In genomic region chr18:35500113-35500512, GRCh38 we compare ENCODE assay signal across 17 cellular contexts. TPM values are rescaled to one million over a fixed set of nuclear protein-coding genes. Genes with fewer than 3 reads are reported as not detected.
DNase-seq lines count a peak whose midpoint lies in the region; ATAC-seq, FAIRE-seq and TF ChIP-seq lines count a peak whose summit lies in the region.
"Had no signal": no experiment of that assay in that cellular context is flagged by ENCODE, and none has a peak within 500 bp of the region (broad histone marks: within the 10 kb centered on the region; RNA-seq: fewer than 3 reads in every experiment).

No MANE protein-coding gene starts in this region.

- POLR2A ChIA-PET in A673 (lab: Charles Lee; ENCODE audit: low non-redundant PET) (no interaction called here), activated B cell treated with CpG ODN at 0.5 μM for 24 hours (lab: Charles Lee) (interaction anchor here (0.7 to 1.2 kb wide), 2 partner anchors 104 to 117 kb away, joined by 3 read pairs; no protein-coding TSS in a partner anchor)

- no peak overlapping the region for H3K4me2 ChIP-seq in keratinocyte (ENCODE audit: control insufficient read depth, extremely low read depth, insufficient read depth, low read depth, low read length)

- H3K36me3 Mint-ChIP-seq in activated B cell treated with CpG ODN at 0.5 μM for 24 hours (ENCODE audit: low read depth) = peaks cover 10% of the 10 kb centered on the region

- TF ChIP-seq CTCF in A673 (conservative IDR thresholded peaks at IDR 0.05; ENCODE audit: low read depth, low read length) (no peak), activated B cell treated with CpG ODN at 0.5 μM for 24 hours (IDR thresholded peaks at IDR 0.05) (no peak), keratinocyte (optimal IDR thresholded peaks at IDR 0.05 in 1 of 3, IDR thresholded peaks at IDR 0.05 in 1 of 3, conservative IDR thresholded peaks at IDR 0.05 in 1 of 3; ENCODE audit: extremely low read depth in 1 of 3, insufficient read depth in 2 of 3, low read length in 3 of 3) (no peak)

- dilution Hi-C loops in keratinocyte (cut with MboI; ENCODE audit: extremely low pct_ligation_motif_present, low sequenced_read_pairs) = no loop called here

- H3K27ac ChIP-seq in A673 (ENCODE audit: low read depth, low read length, poor library complexity, severe bottlenecking) (no peak overlapping the region), keratinocyte (ENCODE audit: control insufficient read depth, insufficient read depth, low read length) (no peak overlapping the region)
- H3K27ac ChIP-seq: SK-N-MC had no signal

- BruUV-seq in A673 (replicated peaks; lab: Mats Ljungman, UMichigan) = no TSS peak

- no peaks in the 10 kb centered on the region for H3K9me1 ChIP-seq in keratinocyte (ENCODE audit: control insufficient read depth, extremely low read depth, insufficient read depth, low read length)

- peak overlapping the region; percentile 22 for H3K27ac Mint-ChIP-seq in activated B cell treated with CpG ODN at 0.5 μM for 24 hours
- H3K27ac Mint-ChIP-seq: B cell had no signal

- no peaks in the 10 kb centered on the region for H3K27me3 Mint-ChIP-seq in activated B cell treated with CpG ODN at 0.5 μM for 24 hours
- H3K27me3 Mint-ChIP-seq: B cell had no signal

- FAIRE-seq in keratinocyte (lab: Jason Lieb, UNC) = no peak
- FAIRE-seq: H54 had no signal

- ATAC-seq in activated B cell treated with CpG ODN at 0.5 μM for 24 hours (ENCODE audit: low read depth) = no peak
- no peak for ATAC-seq in HG02884 (IDR thresholded peaks at IDR 0.05; ENCODE audit: unreplicated experiment)
- ATAC-seq in HG02642 (IDR thresholded peaks at IDR 0.05; ENCODE audit: poor library complexity, unreplicated experiment) = no peak
- ATAC-seq: PC-3 had no signal

- no peak overlapping the region for H3K9ac ChIP-seq in keratinocyte (ENCODE audit: control insufficient read depth, extremely low read depth, insufficient read depth, low read length)

- DNase-seq in A673 (ENCODE audit: low spot score) (peak; percentile 19), H7 (peak; percentile 21), activated B cell treated with CpG ODN at 0.5 μM for 24 hours (no peak), keratinocyte (ENCODE audit: low read depth, low spot score) (no peak), GDM1 (lab: John Stamatoyannopoulos, UW) (no peak)
- DNase-seq: CD8-positive, alpha-beta memory T cell; DMS153; EL; NCI-H1105 treated with DMSO at 0.1 percent for 48 hours; NCI-H2029; NCI-H345; PC-3 had no signal

- H3K4me1 Mint-ChIP-seq in activated B cell treated with CpG ODN at 0.5 μM for 24 hours = peaks cover 43% of the 10 kb centered on the region

- H3K27me3 ChIP-seq in A673 (replicated peaks; ENCODE audit: insufficient read depth, low read depth, low read length, poor library complexity) (no peaks in the 10 kb centered on the region), H7 (ENCODE audit: control insufficient read depth, insufficient read depth, low read length) (no peaks in the 10 kb centered on the region), keratinocyte (ENCODE audit: control insufficient read depth, extremely low read depth, insufficient read depth, low read length) (no peaks in the 10 kb centered on the region)

- intact Hi-C loops in A673 (cut with micrococcal nuclease; ENCODE audit: unreplicated experiment) (no loop called here), activated B cell treated with CpG ODN at 0.5 μM for 24 hours (cut with micrococcal nuclease) (no loop called here)

- H4K20me1 ChIP-seq in keratinocyte (ENCODE audit: control insufficient read depth, extremely low read depth, insufficient read depth, low read length) = no peaks in the 10 kb centered on the region

- H3K36me3 ChIP-seq in A673 (ENCODE audit: insufficient read depth, low read length, poor library complexity, severe bottlenecking) (no peaks in the 10 kb centered on the region), H7 (replicated peaks; ENCODE audit: control insufficient read depth, insufficient read depth, low read length) (no peaks in the 10 kb centered on the region), keratinocyte (ENCODE audit: control insufficient read depth in 2 of 2, extremely low read depth in 1 of 2, insufficient read depth in 2 of 2, low read length in 2 of 2) (no peaks in the 10 kb centered on the region)

- H3K79me2 ChIP-seq in keratinocyte (ENCODE audit: control insufficient read depth, insufficient read depth, low read length) = peaks cover 14% of the 10 kb centered on the region

- H3K4me1 ChIP-seq in A673 (ENCODE audit: insufficient read depth, low read length, poor library complexity, severe bottlenecking) (peaks cover 6% of the 10 kb centered on the region), keratinocyte (ENCODE audit: control insufficient read depth, extremely low read depth, insufficient read depth, low read length) (peaks cover 47% of the 10 kb centered on the region)

- CTCF ChIA-PET in A673 (lab: Charles Lee) (no interaction called here), activated B cell treated with CpG ODN at 0.5 μM for 24 hours (lab: Charles Lee) (interaction anchor here (1.6 kb wide), 1 partner anchor 12 kb away, joined by 4 read pairs; no protein-coding TSS in a partner anchor)

- H3K9me3 Mint-ChIP-seq in activated B cell treated with CpG ODN at 0.5 μM for 24 hours = no peaks in the 10 kb centered on the region
- H3K9me3 Mint-ChIP-seq: CD8-positive, alpha-beta memory T cell had no signal

- no peak overlapping the region for H3K4me3 ChIP-seq in A673 (ENCODE audit: low read depth, low read length, poor library complexity, severe bottlenecking)
- H3K4me3 ChIP-seq in H7 (ENCODE audit: insufficient read depth, low read depth, low read length) = no peak overlapping the region
- no peak overlapping the region for H3K4me3 ChIP-seq in keratinocyte (ENCODE audit: control insufficient read depth in 2 of 3, extremely low read depth in 1 of 3, insufficient read depth in 2 of 3, low read depth in 1 of 3, low read length in 3 of 3)
- H3K4me3 ChIP-seq: SK-N-MC had no signal

- H3K9me3 ChIP-seq in A673 (ENCODE audit: low read depth, low read length, poor library complexity, severe bottlenecking) (no peaks in the 10 kb centered on the region), keratinocyte (ENCODE audit: control insufficient read depth, low read depth, low read length) (no peaks in the 10 kb centered on the region)

- no peak overlapping the region for H3K4me3 Mint-ChIP-seq in activated B cell treated with CpG ODN at 0.5 μM for 24 hours

- peak overlapping the region; percentile 78 for H2AFZ ChIP-seq in keratinocyte (ENCODE audit: control insufficient read depth, low read length)

RNA-seq across cellular contexts. Expression of gene INO80C, which starts 2.4 kb away (rescaled TPM):
- total RNA-seq in A673 (2021) = 31.3 and 36.6 TPM in 2 replicates
- total RNA-seq in H7 (2014; rRNA removed; shearing (Covaris generic)) = 12.9 and 18.0 TPM in 2 replicates
- total RNA-seq in activated B cell treated with CpG ODN at 0.5 μM for 24 hours = 31.6 and 35.9 TPM in 2 replicates
- polyA plus RNA-seq in keratinocyte = 41.6 to 54.7 TPM (median 43.7 TPM) in 3 replicates
- polyA plus RNA-seq in keratinocyte (2011; ENCODE audit: low read depth) = 24.0 TPM
- polyA plus RNA-seq in keratinocyte (2011; cell fraction: cytosol; rRNA removed) = 30.4 and 32.9 TPM in 2 replicates
- 48.2 and 56.9 TPM in 2 replicates for polyA plus RNA-seq in keratinocyte (2011; cell fraction: nucleus; rRNA removed)
- polyA plus RNA-seq in keratinocyte (2012; ENCODE audit: low replicate concordance) = 27.2 and 40.3 TPM in 2 replicates
- polyA minus RNA-seq in keratinocyte = 19.7 to 32.4 TPM (median 20.8 TPM) in 3 replicates
- polyA minus RNA-seq in keratinocyte (2011; cell fraction: cytosol; rRNA and poly(A)+ RNA removed) = 24.6 TPM
- polyA minus RNA-seq in keratinocyte (2011; cell fraction: nucleus; rRNA and poly(A)+ RNA removed) = 12.5 and 15.1 TPM in 2 replicates

Comparison
In these comparisons a context has a peak if more than half of its experiments do, and no peak if none do; other contexts are left out.
1. DNase-seq: peak in A673 (single experiment) and H7 (single experiment); none in activated B cell treated with CpG ODN at 0.5 μM for 24 hours (single experiment), keratinocyte (single experiment) and GDM1 (single experiment).